18 cellular contexts compared by ENCODE assay signal in genomic region chr14:96994999-96995398, GRCh38.
"Had no signal": no experiment of that assay in that cellular context is flagged by ENCODE, and none has a peak within 500 bp of the region (broad histone marks: within the 10 kb centered on the region; RNA-seq: fewer than 3 reads in every experiment).

No MANE protein-coding gene starts in this region.

- H3K27me3 ChIP-seq: colonic mucosa, foreskin keratinocyte, gastroesophageal sphincter, hepatocyte had no signal

- ATAC-seq: effector memory CD8-positive, alpha-beta T cell; foreskin keratinocyte; gastroesophageal sphincter; heart left ventricle; left cardiac atrium; left lung; left ventricle myocardium superior; lower lobe of right lung; mucosa of descending colon had no signal

- H3K9me3 ChIP-seq: colonic mucosa, left lung, lower lobe of right lung, mucosa of descending colon had no signal

- H3K4me1 ChIP-seq: colonic mucosa, esophagus muscularis mucosa, foreskin keratinocyte, gastroesophageal sphincter, heart left ventricle, left lung, lower lobe of right lung had no signal

- H3K4me3 Mint-ChIP-seq: dendritic cell treated with granulocyte-macrophage colony-stimulating factor and Interleukin-4, amounts not matched to agents 40 ng/mL and 50 ng/mL, for 4 days; effector memory CD8-positive, alpha-beta T cell; mesothelial cell of epicardium had no signal

- H3K36me3 ChIP-seq: colonic mucosa, esophagus muscularis mucosa, gastroesophageal sphincter, heart left ventricle, left lung, lower lobe of right lung had no signal

- H3K9me3 Mint-ChIP-seq: dendritic cell treated with granulocyte-macrophage colony-stimulating factor and Interleukin-4, amounts not matched to agents 40 ng/mL and 50 ng/mL, for 4 days had no signal

- H3K4me3 ChIP-seq: colonic mucosa, esophagus muscularis mucosa, gastroesophageal sphincter, heart left ventricle, hepatocyte, left lung, lower lobe of right lung, mucosa of descending colon had no signal

- H3K27ac Mint-ChIP-seq: dendritic cell treated with granulocyte-macrophage colony-stimulating factor and Interleukin-4, amounts not matched to agents 40 ng/mL and 50 ng/mL, for 4 days; effector memory CD8-positive, alpha-beta T cell; mesothelial cell of epicardium had no signal

- H3K27ac ChIP-seq: colonic mucosa, esophagus muscularis mucosa, foreskin keratinocyte, gastroesophageal sphincter, heart left ventricle, hepatocyte, left lung, lower lobe of right lung had no signal

- H3K36me3 Mint-ChIP-seq: mesothelial cell of epicardium had no signal

- DNase-seq: colonic mucosa; cortex of kidney; effector CD8-positive, alpha-beta T cell; effector memory CD8-positive, alpha-beta T cell; foreskin keratinocyte; heart left ventricle; hypothalamus; left cardiac atrium; left lung; left ventricle myocardium superior; lower lobe of right lung; mesenchymal stem cell; mucosa of descending colon had no signal

- H3K4me1 Mint-ChIP-seq: mesothelial cell of epicardium had no signal
